ENCODE assay signal across 8 cellular contexts in the genomic region with DNA sequence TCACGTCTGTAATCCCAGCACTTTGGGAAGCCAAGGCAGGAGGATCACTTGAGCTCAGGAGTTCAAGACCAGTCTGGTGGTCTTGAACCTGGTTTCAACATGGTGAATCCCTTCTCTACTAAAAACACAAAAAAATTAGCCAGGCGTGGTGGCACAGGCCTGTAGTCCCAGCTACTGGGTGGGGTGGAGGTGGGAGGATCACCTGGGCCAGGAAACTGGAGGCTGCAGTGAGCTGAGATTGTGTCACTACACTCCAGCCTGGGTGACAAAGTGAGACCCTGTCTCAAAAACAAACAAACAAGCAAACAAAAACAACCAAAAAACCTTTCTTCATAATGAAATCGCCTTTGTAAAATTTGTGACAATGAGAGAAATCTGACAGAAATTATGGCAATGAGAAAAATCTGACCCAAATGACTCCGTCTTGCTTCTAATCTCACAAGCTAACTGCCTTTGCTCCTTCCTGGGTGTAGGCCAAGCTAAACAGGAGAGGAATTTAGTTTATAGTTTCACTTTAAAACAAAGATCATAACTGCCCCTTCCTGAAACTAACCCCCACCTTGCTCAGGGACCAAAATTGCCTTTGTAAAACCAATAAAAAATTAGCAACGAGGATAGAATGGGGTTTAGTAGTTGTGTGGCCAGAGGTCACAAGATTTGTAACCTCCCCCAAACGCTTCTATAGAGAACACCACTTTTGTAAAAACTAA.
DNase-seq lines count a peak whose midpoint lies in the region; ATAC-seq and TF ChIP-seq lines count a peak whose summit lies in the region.

No MANE protein-coding gene starts in this region.

- TF ChIP-seq CTCF in PC-9 (conservative IDR thresholded peaks at IDR 0.05) (no peak), upper lobe of right lung (IDR thresholded peaks at IDR 0.05) (no peak)

- H3K9me2 ChIP-seq in PC-9 (ENCODE audit: insufficient read depth) = no peaks in the 10 kb centered on the region

- H3K4me3 ChIP-seq in PC-9 (peak overlapping the region; percentile 40; the same call in 1 of the 2 replicates), upper lobe of right lung (no peak overlapping the region)

- H3K4me2 ChIP-seq in PC-9 = peak overlapping the region; percentile 82

- peaks cover 4% of the 10 kb centered on the region for H3K27me3 Mint-ChIP-seq in activated naive CD8-positive, alpha-beta T cell
- peaks cover 14% of the 10 kb centered on the region for H3K27me3 Mint-ChIP-seq in activated naive CD8-positive, alpha-beta T cell treated with anti-CD3 and anti-CD28 coated beads for 36 hours

- no peaks in the 10 kb centered on the region for H4K20me1 ChIP-seq in PC-9 (ENCODE audit: insufficient read depth)

- peak overlapping the region; percentile 61 for H3K27ac Mint-ChIP-seq in activated naive CD8-positive, alpha-beta T cell
- H3K27ac Mint-ChIP-seq in activated naive CD8-positive, alpha-beta T cell treated with anti-CD3 and anti-CD28 coated beads for 36 hours = no peak overlapping the region

- POLR2A ChIA-PET in PC-9 (lab: Charles Lee; ENCODE audit: unreplicated experiment) = no interaction called here

- H3K36me3 ChIP-seq in PC-9 (ENCODE audit: low read depth) (no peaks in the 10 kb centered on the region), upper lobe of right lung (no peaks in the 10 kb centered on the region)

- ATAC-seq in upper lobe of right lung = peak; percentile 29

- H3K4me1 Mint-ChIP-seq in activated naive CD8-positive, alpha-beta T cell (ENCODE audit: low read depth) = peaks cover 8% of the 10 kb centered on the region
- peaks cover 5% of the 10 kb centered on the region for H3K4me1 Mint-ChIP-seq in activated naive CD8-positive, alpha-beta T cell treated with anti-CD3 and anti-CD28 coated beads for 36 hours

- peak overlapping the region; percentile 81 for H3K27ac ChIP-seq in PC-9
- no peak overlapping the region for H3K27ac ChIP-seq in upper lobe of right lung

- no peak for DNase-seq in activated naive CD8-positive, alpha-beta T cell treated with anti-CD3 and anti-CD28 coated beads for 36 hours
- peak; percentile 31 to 86 for DNase-seq in PC-9
- peak; percentile 71 for DNase-seq in fibroblast of peridontal ligament (ENCODE audit: extremely low read depth)
- no peak for DNase-seq in upper lobe of right lung
- no peak for DNase-seq in HuH-7 (ENCODE audit: low spot score)
- DNase-seq in AG08396 (ENCODE audit: low spot score) = no peak
- DNase-seq in iPS-NIHi7 (ENCODE audit: extremely low spot score) = no peak

- CTCF ChIA-PET in PC-9 (lab: Charles Lee) = interaction anchor here (0.6 to 1.0 kb wide), 3 partner anchors 92 to 264 kb away, joined by 3 to 15 read pairs (median 11); no protein-coding TSS in a partner anchor

- no peak overlapping the region for H3K4me3 Mint-ChIP-seq in activated naive CD8-positive, alpha-beta T cell
- no peak overlapping the region for H3K4me3 Mint-ChIP-seq in activated naive CD8-positive, alpha-beta T cell treated with anti-CD3 and anti-CD28 coated beads for 36 hours

- BruUV-seq in PC-9 (replicated peaks; lab: Mats Ljungman, UMichigan) = no TSS peak

- intact Hi-C loops in PC-9 (cut with micrococcal nuclease; ENCODE audit: unreplicated experiment) = no loop called here
- intact Hi-C loops in upper lobe of right lung (cut with DNase I) = no loop called here

- H3K27me3 ChIP-seq in PC-9 (ENCODE audit: insufficient read depth, low read depth) = no peaks in the 10 kb centered on the region
- no peaks in the 10 kb centered on the region for H3K27me3 ChIP-seq in upper lobe of right lung

- H2AFZ ChIP-seq in PC-9 = peak overlapping the region; percentile 71

- no peaks in the 10 kb centered on the region for H3K79me2 ChIP-seq in PC-9 (ENCODE audit: low read depth)

- H3K9me3 ChIP-seq in PC-9 (ENCODE audit: insufficient read depth, low read depth) (peaks cover 4% of the 10 kb centered on the region), upper lobe of right lung (no peaks in the 10 kb centered on the region)

- no peaks in the 10 kb centered on the region for H3K9me3 Mint-ChIP-seq in activated naive CD8-positive, alpha-beta T cell (ENCODE audit: low read depth)
- peaks cover 1% of the 10 kb centered on the region for H3K9me3 Mint-ChIP-seq in activated naive CD8-positive, alpha-beta T cell treated with anti-CD3 and anti-CD28 coated beads for 36 hours

- peaks cover 21% of the 10 kb centered on the region for H3K4me1 ChIP-seq in PC-9 (replicated peaks; ENCODE audit: insufficient read depth)
- no peaks in the 10 kb centered on the region for H3K4me1 ChIP-seq in upper lobe of right lung

- peaks cover 9% of the 10 kb centered on the region; the same call in 1 of the 2 replicates for H3F3A ChIP-seq in PC-9 (ENCODE audit: insufficient read depth, low read depth)

- no peaks in the 10 kb centered on the region for H3K36me3 Mint-ChIP-seq in activated naive CD8-positive, alpha-beta T cell
- no peaks in the 10 kb centered on the region for H3K36me3 Mint-ChIP-seq in activated naive CD8-positive, alpha-beta T cell treated with anti-CD3 and anti-CD28 coated beads for 36 hours

Comparison
In these comparisons a context has a peak if more than half of its experiments do, and no peak if none do; other contexts are left out.
1. DNase-seq: peak in PC-9 (2 of 2) and fibroblast of peridontal ligament (single experiment); none in activated naive CD8-positive, alpha-beta T cell treated with anti-CD3 and anti-CD28 coated beads for 36 hours (single experiment), upper lobe of right lung (single experiment), HuH-7 (single experiment), AG08396 (single experiment) and iPS-NIHi7 (single experiment).